1 cellular context compared by ENCODE assay signal in the genomic region with DNA sequence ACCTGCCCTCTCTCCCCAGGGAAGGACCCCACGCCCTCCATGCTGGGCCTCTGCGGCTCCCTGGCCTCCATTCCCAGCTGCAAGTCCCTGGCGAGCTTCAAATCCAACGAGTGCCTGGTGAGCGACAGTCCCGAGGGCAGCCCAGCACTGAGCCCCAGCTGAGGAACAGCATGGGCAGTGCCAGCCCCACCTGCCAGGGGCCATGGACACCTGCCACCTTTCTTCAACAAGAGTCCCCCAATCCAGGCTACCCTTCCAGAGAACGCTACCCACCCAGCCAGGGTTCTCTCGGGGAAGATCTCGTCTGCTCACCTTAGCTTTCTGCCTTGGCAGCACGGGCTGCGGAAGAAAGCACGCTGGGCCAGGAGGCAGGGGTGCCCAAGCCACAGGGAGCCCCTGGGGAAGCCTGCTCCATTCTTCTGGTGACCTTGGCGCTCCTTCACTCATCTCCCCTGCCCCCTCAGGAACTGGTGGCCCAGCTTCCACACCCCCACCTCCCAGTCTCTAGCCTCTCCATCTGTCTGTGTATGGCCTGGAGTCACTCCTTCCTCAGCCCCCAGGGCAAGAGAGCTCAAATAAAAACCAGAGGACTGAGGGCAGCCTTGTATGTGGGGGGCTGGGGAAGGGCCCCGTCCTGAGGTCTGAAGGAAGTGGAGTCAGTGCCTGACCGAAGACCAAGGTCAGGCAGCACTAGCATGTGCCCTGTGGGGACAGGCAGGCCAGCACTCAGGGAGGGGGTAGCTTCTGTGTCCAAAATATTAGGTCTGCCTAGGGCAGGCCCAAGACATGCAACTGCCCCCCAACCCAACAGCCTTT.
TF ChIP-seq lines count a peak whose summit lies in the region.

No MANE protein-coding gene starts in this region.

TF ChIP-seq in WTC11, 78 proteins besides CTCF, POLR2A, EP300 and RAD21:
- no peak for TF ChIP-seq ELF4 (CRISPR knock-in tag; IDR thresholded peaks at IDR 0.05; ENCODE audit: low read depth)
- TF ChIP-seq OVOL2 (CRISPR knock-in tag; IDR thresholded peaks at IDR 0.05; ENCODE audit: borderline replicate concordance) = no peak
- no peak for TF ChIP-seq ATF3 (CRISPR knock-in tag; conservative IDR thresholded peaks at IDR 0.05)
- no peak for TF ChIP-seq HMGXB4 (CRISPR knock-in tag; IDR thresholded peaks at IDR 0.05)
- TF ChIP-seq GTF2I (CRISPR knock-in tag; conservative IDR thresholded peaks at IDR 0.05) = no peak
- TF ChIP-seq ZBTB21 (CRISPR knock-in tag; IDR thresholded peaks at IDR 0.05; ENCODE audit: borderline replicate concordance) = no peak
- TF ChIP-seq, protein P1, sequence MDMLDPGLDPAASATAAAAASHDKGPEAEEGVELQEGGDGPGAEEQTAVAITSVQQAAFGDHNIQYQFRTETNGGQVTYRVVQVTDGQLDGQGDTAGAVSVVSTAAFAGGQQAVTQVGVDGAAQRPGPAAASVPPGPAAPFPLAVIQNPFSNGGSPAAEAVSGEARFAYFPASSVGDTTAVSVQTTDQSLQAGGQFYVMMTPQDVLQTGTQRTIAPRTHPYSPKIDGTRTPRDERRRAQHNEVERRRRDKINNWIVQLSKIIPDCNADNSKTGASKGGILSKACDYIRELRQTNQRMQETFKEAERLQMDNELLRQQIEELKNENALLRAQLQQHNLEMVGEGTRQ (CRISPR knock-in tag; IDR thresholded peaks at IDR 0.05) = no peak
- TF ChIP-seq, protein P2, sequence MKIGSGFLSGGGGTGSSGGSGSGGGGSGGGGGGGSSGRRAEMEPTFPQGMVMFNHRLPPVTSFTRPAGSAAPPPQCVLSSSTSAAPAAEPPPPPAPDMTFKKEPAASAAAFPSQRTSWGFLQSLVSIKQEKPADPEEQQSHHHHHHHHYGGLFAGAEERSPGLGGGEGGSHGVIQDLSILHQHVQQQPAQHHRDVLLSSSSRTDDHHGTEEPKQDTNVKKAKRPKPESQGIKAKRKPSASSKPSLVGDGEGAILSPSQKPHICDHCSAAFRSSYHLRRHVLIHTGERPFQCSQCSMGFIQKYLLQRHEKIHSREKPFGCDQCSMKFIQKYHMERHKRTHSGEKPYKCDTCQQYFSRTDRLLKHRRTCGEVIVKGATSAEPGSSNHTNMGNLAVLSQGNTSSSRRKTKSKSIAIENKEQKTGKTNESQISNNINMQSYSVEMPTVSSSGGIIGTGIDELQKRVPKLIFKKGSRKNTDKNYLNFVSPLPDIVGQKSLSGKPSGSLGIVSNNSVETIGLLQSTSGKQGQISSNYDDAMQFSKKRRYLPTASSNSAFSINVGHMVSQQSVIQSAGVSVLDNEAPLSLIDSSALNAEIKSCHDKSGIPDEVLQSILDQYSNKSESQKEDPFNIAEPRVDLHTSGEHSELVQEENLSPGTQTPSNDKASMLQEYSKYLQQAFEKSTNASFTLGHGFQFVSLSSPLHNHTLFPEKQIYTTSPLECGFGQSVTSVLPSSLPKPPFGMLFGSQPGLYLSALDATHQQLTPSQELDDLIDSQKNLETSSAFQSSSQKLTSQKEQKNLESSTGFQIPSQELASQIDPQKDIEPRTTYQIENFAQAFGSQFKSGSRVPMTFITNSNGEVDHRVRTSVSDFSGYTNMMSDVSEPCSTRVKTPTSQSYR (CRISPR knock-in tag; IDR thresholded peaks at IDR 0.05) = no peak
- no peak for TF ChIP-seq MYBL2 (CRISPR knock-in tag; IDR thresholded peaks at IDR 0.05)
- TF ChIP-seq MAX (CRISPR knock-in tag; IDR thresholded peaks at IDR 0.05) = no peak
- no peak for TF ChIP-seq TEAD4 (CRISPR knock-in tag; IDR thresholded peaks at IDR 0.05)
- TF ChIP-seq ZNF138 (CRISPR knock-in tag; conservative IDR thresholded peaks at IDR 0.05) = no peak
- no peak for TF ChIP-seq HMGA2 (CRISPR knock-in tag; IDR thresholded peaks at IDR 0.05)
- TF ChIP-seq, protein P3, sequence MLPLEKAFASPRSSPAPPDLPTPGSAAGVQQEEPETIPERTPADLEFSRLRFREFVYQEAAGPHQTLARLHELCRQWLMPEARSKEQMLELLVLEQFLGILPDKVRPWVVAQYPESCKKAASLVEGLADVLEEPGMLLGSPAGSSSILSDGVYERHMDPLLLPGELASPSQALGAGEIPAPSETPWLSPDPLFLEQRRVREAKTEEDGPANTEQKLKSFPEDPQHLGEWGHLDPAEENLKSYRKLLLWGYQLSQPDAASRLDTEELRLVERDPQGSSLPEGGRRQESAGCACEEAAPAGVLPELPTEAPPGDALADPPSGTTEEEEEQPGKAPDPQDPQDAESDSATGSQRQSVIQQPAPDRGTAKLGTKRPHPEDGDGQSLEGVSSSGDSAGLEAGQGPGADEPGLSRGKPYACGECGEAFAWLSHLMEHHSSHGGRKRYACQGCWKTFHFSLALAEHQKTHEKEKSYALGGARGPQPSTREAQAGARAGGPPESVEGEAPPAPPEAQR (CRISPR knock-in tag; IDR thresholded peaks at IDR 0.05) = no peak
- TF ChIP-seq, protein P4, sequence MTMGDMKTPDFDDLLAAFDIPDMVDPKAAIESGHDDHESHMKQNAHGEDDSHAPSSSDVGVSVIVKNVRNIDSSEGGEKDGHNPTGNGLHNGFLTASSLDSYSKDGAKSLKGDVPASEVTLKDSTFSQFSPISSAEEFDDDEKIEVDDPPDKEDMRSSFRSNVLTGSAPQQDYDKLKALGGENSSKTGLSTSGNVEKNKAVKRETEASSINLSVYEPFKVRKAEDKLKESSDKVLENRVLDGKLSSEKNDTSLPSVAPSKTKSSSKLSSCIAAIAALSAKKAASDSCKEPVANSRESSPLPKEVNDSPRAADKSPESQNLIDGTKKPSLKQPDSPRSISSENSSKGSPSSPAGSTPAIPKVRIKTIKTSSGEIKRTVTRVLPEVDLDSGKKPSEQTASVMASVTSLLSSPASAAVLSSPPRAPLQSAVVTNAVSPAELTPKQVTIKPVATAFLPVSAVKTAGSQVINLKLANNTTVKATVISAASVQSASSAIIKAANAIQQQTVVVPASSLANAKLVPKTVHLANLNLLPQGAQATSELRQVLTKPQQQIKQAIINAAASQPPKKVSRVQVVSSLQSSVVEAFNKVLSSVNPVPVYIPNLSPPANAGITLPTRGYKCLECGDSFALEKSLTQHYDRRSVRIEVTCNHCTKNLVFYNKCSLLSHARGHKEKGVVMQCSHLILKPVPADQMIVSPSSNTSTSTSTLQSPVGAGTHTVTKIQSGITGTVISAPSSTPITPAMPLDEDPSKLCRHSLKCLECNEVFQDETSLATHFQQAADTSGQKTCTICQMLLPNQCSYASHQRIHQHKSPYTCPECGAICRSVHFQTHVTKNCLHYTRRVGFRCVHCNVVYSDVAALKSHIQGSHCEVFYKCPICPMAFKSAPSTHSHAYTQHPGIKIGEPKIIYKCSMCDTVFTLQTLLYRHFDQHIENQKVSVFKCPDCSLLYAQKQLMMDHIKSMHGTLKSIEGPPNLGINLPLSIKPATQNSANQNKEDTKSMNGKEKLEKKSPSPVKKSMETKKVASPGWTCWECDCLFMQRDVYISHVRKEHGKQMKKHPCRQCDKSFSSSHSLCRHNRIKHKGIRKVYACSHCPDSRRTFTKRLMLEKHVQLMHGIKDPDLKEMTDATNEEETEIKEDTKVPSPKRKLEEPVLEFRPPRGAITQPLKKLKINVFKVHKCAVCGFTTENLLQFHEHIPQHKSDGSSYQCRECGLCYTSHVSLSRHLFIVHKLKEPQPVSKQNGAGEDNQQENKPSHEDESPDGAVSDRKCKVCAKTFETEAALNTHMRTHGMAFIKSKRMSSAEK (CRISPR knock-in tag; IDR thresholded peaks at IDR 0.05; ENCODE audit: borderline replicate concordance) = no peak
- TF ChIP-seq MXD4 (CRISPR knock-in tag; IDR thresholded peaks at IDR 0.05; ENCODE audit: borderline replicate concordance) = no peak
